In genomic region chr7:103074519-103075336, GRCh38 we compare ENCODE assay signal across 1 cellular context.
A peak's percentile ranks its signal among the peaks of the same experiment; 100 is the strongest.
TF ChIP-seq lines count a peak whose summit lies in the region.

Gene ARMC10 (plus strand): TSS chr7:103075140. CDS start chr7:103075273, 133 bp downstream.
Gene FBXL13 (minus strand): TSS chr7:103074796.

TF ChIP-seq in HepG2, 621 proteins besides CTCF, POLR2A, EP300 and RAD21 (continued from another document):
- TF ChIP-seq KIAA2018 (CRISPR knock-in tag; IDR thresholded peaks at IDR 0.05; ENCODE audit: borderline replicate concordance) (no peak), KDM6A (CRISPR knock-in tag; IDR thresholded peaks at IDR 0.05; ENCODE audit: low read depth) (0 out of 2 replicates have a peak, but pooled peaks have one; percentile 14), ZNF136 (CRISPR knock-in tag; IDR thresholded peaks at IDR 0.05; ENCODE audit: low read depth) (no peak), POGK (CRISPR knock-in tag; conservative IDR thresholded peaks at IDR 0.05) (peak; percentile 63; the same call in 1 of the 2 replicates), ELF4 (CRISPR knock-in tag; IDR thresholded peaks at IDR 0.05; ENCODE audit: borderline replicate concordance) (no peak), ZNF777 (CRISPR knock-in tag; IDR thresholded peaks at IDR 0.05) (peak; percentile 91), KLF9 (CRISPR knock-in tag; IDR thresholded peaks at IDR 0.05; ENCODE audit: low read depth) (no peak), ZMYM3 (CRISPR knock-in tag; IDR thresholded peaks at IDR 0.05) (no peak), ZNF121 (CRISPR knock-in tag; IDR thresholded peaks at IDR 0.05) (no peak), DNMT3B (CRISPR knock-in tag; conservative IDR thresholded peaks at IDR 0.05) (0 out of 2 replicates have a peak, but pooled peaks have one; percentile 68), SP5 (CRISPR knock-in tag; IDR thresholded peaks at IDR 0.05; ENCODE audit: borderline replicate concordance, low read depth) (peak; percentile 72), ZNF574 (CRISPR knock-in tag; IDR thresholded peaks at IDR 0.05) (0 out of 2 replicates have a peak, but pooled peaks have one; percentile 69), RFX3 (CRISPR knock-in tag; IDR thresholded peaks at IDR 0.05) (peak; percentile 94), ZNF30 (CRISPR knock-in tag; IDR thresholded peaks at IDR 0.05) (0 out of 2 replicates have a peak, but pooled peaks have one; percentile 54), ZNF275 (CRISPR knock-in tag; IDR thresholded peaks at IDR 0.05; ENCODE audit: borderline replicate concordance) (no peak), ZNF20 (CRISPR knock-in tag; IDR thresholded peaks at IDR 0.05) (no peak), REL (CRISPR knock-in tag; conservative IDR thresholded peaks at IDR 0.05) (no peak), STAG1 (CRISPR knock-in tag; IDR thresholded peaks at IDR 0.05) (peak; percentile 3; the same call in 1 of the 2 replicates), E2F5 (CRISPR knock-in tag; conservative IDR thresholded peaks at IDR 0.05) (0 out of 2 replicates have a peak, but pooled peaks have one; percentile 24), HNF4A (CRISPR knock-in tag; IDR thresholded peaks at IDR 0.05) (no peak), PRPF4 (IDR thresholded peaks at IDR 0.05; ENCODE audit: low read depth, low read length, poor library complexity, severe bottlenecking) (no peak), AGO2 (optimal IDR thresholded peaks at IDR 0.05; ENCODE audit: low read depth, low read length) (no peak), CHD2 (IDR thresholded peaks at IDR 0.05; ENCODE audit: low read depth, low read length) (peak; percentile 14; the same call in 1 of the 2 replicates), CEBPZ (IDR thresholded peaks at IDR 0.05; ENCODE audit: low read length) (no peak), ZSCAN9 (CRISPR knock-in tag; IDR thresholded peaks at IDR 0.05; ENCODE audit: borderline replicate concordance) (0 out of 2 replicates have a peak, but pooled peaks have one; percentile 9), SKIL (CRISPR knock-in tag; IDR thresholded peaks at IDR 0.05; ENCODE audit: borderline replicate concordance) (peak; percentile 67; the same call in 1 of the 2 replicates), HBP1 (CRISPR knock-in tag; IDR thresholded peaks at IDR 0.05; ENCODE audit: low read depth) (peak; percentile 72)
